38 cellular contexts compared by ENCODE assay signal in genomic region chr6:147849401-147849800, GRCh38.
"Had no signal": no experiment of that assay in that cellular context is flagged by ENCODE, and none has a peak within 500 bp of the region (broad histone marks: within the 10 kb centered on the region; RNA-seq: fewer than 3 reads in every experiment).

No MANE protein-coding gene starts in this region.

- H3K36me3 ChIP-seq: brain microvascular endothelial cell, MG63, WERI-Rb-1 had no signal

- H3K36me3 Mint-ChIP-seq: activated CD8-positive, alpha-beta memory T cell treated with anti-CD3 and anti-CD28 coated beads, Interleukin-2, amount 10 ng/mL, durations not matched to agents 7 days and 5 days; activated naive CD8-positive, alpha-beta T cell treated with anti-CD3 and anti-CD28 coated beads for 36 hours had no signal

- FAIRE-seq: RCC 7860 had no signal

- H3K27me3 Mint-ChIP-seq: activated CD4-positive, alpha-beta memory T cell treated with anti-CD3 and anti-CD28 coated beads, Interleukin-2, amount 10 ng/mL, durations not matched to agents 7 days and 5 days; activated CD8-positive, alpha-beta memory T cell treated with anti-CD3 and anti-CD28 coated beads, Interleukin-2, amount 10 ng/mL, durations not matched to agents 7 days and 5 days; activated naive CD8-positive, alpha-beta T cell treated with anti-CD3 and anti-CD28 coated beads for 36 hours had no signal

- H3K27ac ChIP-seq: brain microvascular endothelial cell, PC-9, RWPE1, WERI-Rb-1 had no signal

- H3K27ac Mint-ChIP-seq: activated CD4-positive, alpha-beta memory T cell treated with anti-CD3 and anti-CD28 coated beads, Interleukin-2, amount 10 ng/mL, durations not matched to agents 7 days and 5 days; activated CD8-positive, alpha-beta memory T cell treated with anti-CD3 and anti-CD28 coated beads, Interleukin-2, amount 10 ng/mL, durations not matched to agents 7 days and 5 days; activated naive CD8-positive, alpha-beta T cell treated with anti-CD3 and anti-CD28 coated beads for 36 hours had no signal

- H3K4me1 Mint-ChIP-seq: activated CD4-positive, alpha-beta memory T cell treated with anti-CD3 and anti-CD28 coated beads, Interleukin-2, amount 10 ng/mL, durations not matched to agents 7 days and 5 days; activated CD8-positive, alpha-beta memory T cell treated with anti-CD3 and anti-CD28 coated beads, Interleukin-2, amount 10 ng/mL, durations not matched to agents 7 days and 5 days; activated naive CD8-positive, alpha-beta T cell treated with anti-CD3 and anti-CD28 coated beads for 36 hours had no signal

- H3K27me3 ChIP-seq: brain microvascular endothelial cell, MG63 had no signal

- H3K9me3 Mint-ChIP-seq: activated CD4-positive, alpha-beta memory T cell treated with anti-CD3 and anti-CD28 coated beads, Interleukin-2, amount 10 ng/mL, durations not matched to agents 7 days and 5 days; activated naive CD8-positive, alpha-beta T cell treated with anti-CD3 and anti-CD28 coated beads for 36 hours had no signal

- H3K9me3 ChIP-seq: MG63 had no signal

- H2AFZ ChIP-seq: PC-9 had no signal

- ATAC-seq: activated CD8-positive, alpha-beta memory T cell treated with anti-CD3 and anti-CD28 coated beads, Interleukin-2, amount 10 ng/mL, durations not matched to agents 7 days and 5 days; Right ventricle myocardium inferior had no signal

- H3K4me3 Mint-ChIP-seq: activated CD4-positive, alpha-beta memory T cell treated with anti-CD3 and anti-CD28 coated beads, Interleukin-2, amount 10 ng/mL, durations not matched to agents 7 days and 5 days; activated CD8-positive, alpha-beta memory T cell treated with anti-CD3 and anti-CD28 coated beads, Interleukin-2, amount 10 ng/mL, durations not matched to agents 7 days and 5 days; activated naive CD8-positive, alpha-beta T cell treated with anti-CD3 and anti-CD28 coated beads for 36 hours had no signal

- H3K4me3 ChIP-seq: MG63, PC-9 had no signal

- H3K4me2 ChIP-seq: PC-9 had no signal

- DNase-seq: activated CD4-positive, alpha-beta memory T cell treated with anti-CD3 and anti-CD28 coated beads, Interleukin-2, amount 10 ng/mL, durations not matched to agents 7 days and 5 days; activated CD4-positive, alpha-beta T cell treated with anti-CD3 and anti-CD28 coated beads for 1 hour; activated CD4-positive, alpha-beta T cell treated with anti-CD3 and anti-CD28 coated beads for 48 hours; activated CD4-positive, CD25-positive, alpha-beta regulatory T cell; activated CD8-positive, alpha-beta memory T cell treated with anti-CD3 and anti-CD28 coated beads for 24 hours; activated CD8-positive, alpha-beta memory T cell treated with anti-CD3 and anti-CD28 coated beads, Interleukin-2, amount 10 ng/mL, durations not matched to agents 7 days and 5 days; activated CD8-positive, alpha-beta memory T cell treated with anti-CD3 and anti-CD28 coated beads, Interleukin-2, amount 50 U/mL, for 48 hours; activated effector memory CD4-positive, alpha-beta T cell treated with anti-CD3 and anti-CD28 coated beads, Interleukin-2, amount 50 U/mL, for 16 hours; activated naive CD4-positive, alpha-beta T cell; activated naive CD4-positive, alpha-beta T cell treated with anti-CD3 and anti-CD28 coated beads, Interleukin-2, amount 50 U/mL, for 16 hours; activated naive CD8-positive, alpha-beta T cell treated with anti-CD3 and anti-CD28 coated beads for 36 hours; activated T-cell treated with anti-CD3 and anti-CD28 coated beads, Interleukin-2, amount 50 U/mL, for 48 hours; amniotic stem cell; aorta; brain microvascular endothelial cell; central memory CD4-positive, alpha-beta T cell; Karpas-422; MG63; NCI-H1048; NCI-H1105 treated with DMSO at 0.1 percent for 48 hours; NCI-H1436; NCI-H1694; NCI-H1930; NCI-H2081 treated with DMSO at 0.1 percent for 48 hours; NCI-H226; NCI-H446 treated with DMSO at 0.1 percent for 48 hours; NCI-H524; NK-92 treated with Interleukin-12 subunit alpha and Interleukin-12 subunit beta, amount 100 ng/mL, for 24 hours; PC-9; SIG-M5; SW 1271; T-helper 1 cell; T-helper 2 cell; T-helper 9 cell; WERI-Rb-1 had no signal
